In genomic region chr2:172931923-172932520, GRCh38 we compare ENCODE assay signal across 8 cellular contexts.
A peak's percentile ranks its signal among the peaks of the same experiment; 100 is the strongest.
DNase-seq lines count a peak whose midpoint lies in the region; ATAC-seq and TF ChIP-seq lines count a peak whose summit lies in the region.

No MANE protein-coding gene starts in this region.

- no CpG with 5 or more reads among the region's 8 CpGs for WGBS in iPS DF 6.9 (ENCODE audit: insufficient coverage, insufficient read length)

- H3K4me1 ChIP-seq in DOHH2 (ENCODE audit: control insufficient read depth, low read length) (no peaks in the 10 kb centered on the region), iPS DF 6.9 (ENCODE audit: control insufficient read depth, insufficient read depth, low read length) (no peaks in the 10 kb centered on the region; the same call in 1 of the 2 replicates)

- H3K36me3 ChIP-seq in DOHH2 (ENCODE audit: control insufficient read depth, low read length) (no peaks in the 10 kb centered on the region), iPS DF 6.9 (ENCODE audit: control insufficient read depth, insufficient read depth, low read length) (no peaks in the 10 kb centered on the region)

- H3K79me2 ChIP-seq in DOHH2 (ENCODE audit: control insufficient read depth, low read length) = no peaks in the 10 kb centered on the region

- H3K9me2 ChIP-seq in DOHH2 (replicated peaks; ENCODE audit: control insufficient read depth, low read length) = no peaks in the 10 kb centered on the region

- no peaks in the 10 kb centered on the region for H3F3A ChIP-seq in DOHH2 (ENCODE audit: control insufficient read depth, insufficient read depth)

- no peak for ATAC-seq in GM18870 (IDR thresholded peaks at IDR 0.05; ENCODE audit: unreplicated experiment)

- no peak overlapping the region for H3K27ac ChIP-seq in DOHH2 (ENCODE audit: low read depth, low read length)
- no peak overlapping the region for H3K27ac ChIP-seq in iPS DF 6.9 (ENCODE audit: low read length)

- H3K27me3 ChIP-seq in DOHH2 (ENCODE audit: control insufficient read depth, low read length) = peaks cover 26% of the 10 kb centered on the region
- H3K27me3 ChIP-seq in iPS DF 6.9 (ENCODE audit: control insufficient read depth, insufficient read depth, low read length) = 0 out of 2 replicates have a peak, but pooled peaks cover 1% of the 10 kb centered on the region

- DNase-seq in M059J (ENCODE audit: low read depth) (peak; percentile 62), T follicular helper cell (ENCODE audit: low read depth) (peak; percentile 33), anterior cingulate cortex (lab: John Stamatoyannopoulos, UW) (peak in 41 of 58 donors; percentile 5 to 79 (median 39)), iPS DF 6.9 (ENCODE audit: low read depth, low spot score) (peak; percentile 52), NK-92 (lab: John Stamatoyannopoulos, UW; ENCODE audit: unreplicated experiment) (no peak)
- peak; percentile 14 to 46 for DNase-seq in stimulated activated CD4-positive, alpha-beta T cell treated with anti-CD3 and anti-CD28 coated beads, Interleukin-1b, Interleukin-23, amount 100 ng/mL, for 1 hour (ENCODE audit: low read depth in 2 of 2)

- no peak overlapping the region for H3K4me2 ChIP-seq in DOHH2 (ENCODE audit: low read length)

- H3K4me3 ChIP-seq in DOHH2 (ENCODE audit: low read length) (no peak overlapping the region), iPS DF 6.9 (ENCODE audit: low read length) (no peak overlapping the region)

- TF ChIP-seq CTCF in DOHH2 (IDR thresholded peaks at IDR 0.05; ENCODE audit: low read depth, low read length, poor library complexity, severe bottlenecking) = peak; percentile 77

- H3K9me3 ChIP-seq in DOHH2 (ENCODE audit: control insufficient read depth, insufficient read depth, low read length) (no peaks in the 10 kb centered on the region), iPS DF 6.9 (ENCODE audit: control insufficient read depth, insufficient read depth, low read length) (no peaks in the 10 kb centered on the region)

- no peaks in the 10 kb centered on the region for H4K20me1 ChIP-seq in DOHH2 (ENCODE audit: control insufficient read depth, insufficient read depth, low read depth, low read length)
